ENCODE assay signal across 21 cellular contexts in genomic region chr4:8471211-8471875, GRCh38. TPM values are rescaled to one million over a fixed set of nuclear protein-coding genes. Genes with fewer than 3 reads are reported as not detected.
DNase-seq lines count a peak whose midpoint lies in the region; TF ChIP-seq lines count a peak whose summit lies in the region.
"Had no signal": no experiment of that assay in that cellular context is flagged by ENCODE, and none has a peak within 500 bp of the region (broad histone marks: within the 10 kb centered on the region; RNA-seq: fewer than 3 reads in every experiment).

No MANE protein-coding gene starts in this region.

- H2BK12ac ChIP-seq in trophoblast cell (ENCODE audit: low read length), result peak overlapping the region; percentile 19

- peaks cover 37% of the 10 kb centered on the region for H3K79me1 ChIP-seq in trophoblast cell (ENCODE audit: low read length)

- no peak overlapping the region for H4K12ac ChIP-seq in trophoblast cell (ENCODE audit: low read depth, low read length)

- peak overlapping the region; percentile 58 for H3K14ac ChIP-seq in trophoblast cell (ENCODE audit: low read length)

- H3K4me1 ChIP-seq in breast epithelium (peaks cover 3 to 4% of the 10 kb centered on the region in 2 donors), mesodermal cell (ENCODE audit: control insufficient read depth, insufficient read depth, low read length, poor library complexity, severe bottlenecking) (peaks cover 40% of the 10 kb centered on the region), trophoblast cell (ENCODE audit: control insufficient read depth in 1 of 2, insufficient read depth in 2 of 2, low read length in 2 of 2) (peaks cover 18 to 23% of the 10 kb centered on the region in 2 experiments), vagina (peaks cover 31% of the 10 kb centered on the region), adrenal gland (replicated peaks in 1 of 2) (peaks cover 0 to 5% of the 10 kb centered on the region in 2 donors)

- no peak for DNase-seq in breast epithelium (ENCODE audit: low spot score in 2 of 2)
- DNase-seq in MCF 10A (ENCODE audit: unreplicated experiment), result no peak
- no peak for DNase-seq in trophoblast cell
- DNase-seq in vagina (ENCODE audit: extremely low spot score in 2 of 2), result no peak
- DNase-seq in adrenal gland, result no peak
- DNase-seq in LoVo (ENCODE audit: low spot score), result no peak
- DNase-seq in stimulated activated CD4-positive, alpha-beta T cell treated with anti-CD3 and anti-CD28 coated beads, Interleukin-12 subunit alpha, Interleukin-12 subunit beta, amount 100 ng/mL, for 4 hours, result no peak
- DNase-seq: 8988T; Caco-2; CD4-positive, alpha-beta T cell; DMS53; EL; NCI-H1436; NCI-H1930; NCI-H226; NCI-H524; PC-9 had no signal

- no TSS peak for BruUV-seq in MCF 10A (replicated peaks; lab: Mats Ljungman, UMichigan)

- H3K27ac ChIP-seq in breast epithelium, result peak overlapping the region; percentile 67
- H3K27ac ChIP-seq in mesodermal cell (ENCODE audit: low read depth, low read length, severe bottlenecking), result peak overlapping the region; percentile 94
- peak overlapping the region; percentile 11 for H3K27ac ChIP-seq in trophoblast cell (ENCODE audit: low read depth, low read length)
- peak overlapping the region; percentile 71 for H3K27ac ChIP-seq in vagina
- H3K27ac ChIP-seq in adrenal gland, result no peak overlapping the region
- H3K27ac ChIP-seq: KMS-11 had no signal

- no peak overlapping the region for H3K4me3 Mint-ChIP-seq in MCF 10A (ENCODE audit: unreplicated experiment)
- H3K4me3 Mint-ChIP-seq: B cell; CD4-positive, alpha-beta T cell; GM23338 had no signal

- intact Hi-C loops in breast epithelium (cut with DNase I; ENCODE audit: low total_unique reads), result loop anchor here (5.0 kb wide), 1 partner anchor 116 kb away; no protein-coding TSS in a partner anchor
- intact Hi-C loops in MCF 10A (cut with micrococcal nuclease), result no loop called here
- intact Hi-C loops in vagina (cut with DNase I), result no loop called here
- intact Hi-C loops in adrenal gland (cut with DNase I), result loop anchor here (2.0 to 5.0 kb wide), 2 partner anchors 71 to 121 kb away; partner anchors contain the start of gene CPZ (in 1 of the 2)

- WGBS in mesodermal cell (ENCODE audit: insufficient coverage in 2 of 2), 2 experiments, result 92 to 94% methylated on average over 13 to 18 of the region's 24 CpGs
- WGBS in trophoblast cell (ENCODE audit: extremely low coverage, insufficient coverage, insufficient read length), result no CpG with 5 or more reads among the region's 24 CpGs
- 86 to 88% (median 87%) methylated on average over 21 to 24 of the region's 24 CpGs for WGBS in adrenal gland, 4 donors

- TF ChIP-seq POLR2A in breast epithelium (IDR thresholded peaks at IDR 0.05), result no peak
- no peak for TF ChIP-seq POLR2A in vagina (IDR thresholded peaks at IDR 0.05)
- TF ChIP-seq POLR2A in adrenal gland (IDR thresholded peaks at IDR 0.05), result no peak

- H3K4me2 ChIP-seq in trophoblast cell (ENCODE audit: low read length), result no peak overlapping the region
- H3K4me2 ChIP-seq: GM23338, KMS-11, PC-9 had no signal

- H3K4me3 ChIP-seq in breast epithelium (no peak overlapping the region), mesodermal cell (ENCODE audit: extremely low read depth, insufficient read depth, low read length, poor library complexity, severe bottlenecking) (no peak overlapping the region), trophoblast cell (ENCODE audit: low read depth, low read length) (no peak overlapping the region), vagina (no peak overlapping the region), adrenal gland (no peak overlapping the region)
- H3K4me3 ChIP-seq: GM23338, PC-9 had no signal

- no peaks in the 10 kb centered on the region for H3K27me3 ChIP-seq in breast epithelium
- no peaks in the 10 kb centered on the region for H3K27me3 ChIP-seq in trophoblast cell (ENCODE audit: insufficient read depth, low read length)
- H3K27me3 ChIP-seq in vagina, result no peaks in the 10 kb centered on the region
- H3K27me3 ChIP-seq in adrenal gland, result no peaks in the 10 kb centered on the region

- H2AFZ ChIP-seq in trophoblast cell (ENCODE audit: insufficient read depth, low read length, poor library complexity), result no peak overlapping the region
- H2AFZ ChIP-seq: GM23338, PC-9 had no signal

- POLR2A ChIA-PET in MCF 10A (lab: Yijun Ruan, JAX), result interaction anchor here (0.7 kb wide), 1 partner anchor 1371 kb away, joined by 3 read pairs; no protein-coding TSS in a partner anchor

- no peak overlapping the region for H3K27ac Mint-ChIP-seq in MCF 10A (ENCODE audit: low read depth, unreplicated experiment)
- H3K27ac Mint-ChIP-seq: B cell; CD4-positive, alpha-beta T cell had no signal

- H3K23ac ChIP-seq in trophoblast cell (ENCODE audit: low read length), result no peak overlapping the region

- H3K79me2 ChIP-seq in trophoblast cell (ENCODE audit: control insufficient read depth, insufficient read depth, low read length, poor library complexity), result peaks cover 11% of the 10 kb centered on the region

- TF ChIP-seq CTCF in breast epithelium (IDR thresholded peaks at IDR 0.05) (no peak), MCF 10A (IDR thresholded peaks at IDR 0.05; ENCODE audit: unreplicated experiment) (no peak), vagina (IDR thresholded peaks at IDR 0.05) (no peak), adrenal gland (IDR thresholded peaks at IDR 0.05) (no peak)

- H3K9me3 ChIP-seq in breast epithelium, result no peaks in the 10 kb centered on the region
- H3K9me3 ChIP-seq in mesodermal cell (ENCODE audit: control insufficient read depth, low read length), result no peaks in the 10 kb centered on the region
- H3K9me3 ChIP-seq in trophoblast cell (ENCODE audit: insufficient read depth, low read depth, low read length), result no peaks in the 10 kb centered on the region
- H3K9me3 ChIP-seq in vagina, result no peaks in the 10 kb centered on the region
- no peaks in the 10 kb centered on the region for H3K9me3 ChIP-seq in adrenal gland (replicated peaks in 1 of 3)
- H3K9me3 ChIP-seq: Caco-2 had no signal

- no peak overlapping the region for H4K8ac ChIP-seq in trophoblast cell (ENCODE audit: low read depth, low read length)

- H3K36me3 ChIP-seq in breast epithelium, result no peaks in the 10 kb centered on the region
- H3K36me3 ChIP-seq in mesodermal cell (ENCODE audit: control insufficient read depth, insufficient read depth, low read length), result peaks cover 51% of the 10 kb centered on the region
- H3K36me3 ChIP-seq in trophoblast cell (ENCODE audit: control insufficient read depth in 1 of 2, insufficient read depth in 2 of 2, low read length in 2 of 2), result peaks cover 37 to 38% of the 10 kb centered on the region in 2 experiments
- peaks cover 0 to 20% of the 10 kb centered on the region in 2 donors for H3K36me3 ChIP-seq in vagina
- H3K36me3 ChIP-seq in adrenal gland (replicated peaks in 1 of 2), result peaks cover 0 to 32% of the 10 kb centered on the region in 2 donors

- peak overlapping the region; percentile 67 for H2AK5ac ChIP-seq in trophoblast cell (ENCODE audit: low read length)

- peak overlapping the region; percentile 44 for H2BK120ac ChIP-seq in trophoblast cell (ENCODE audit: insufficient read depth, low read length, poor library complexity)

- peak overlapping the region; percentile 22 for H3K4ac ChIP-seq in trophoblast cell (ENCODE audit: low read depth, low read length)

- peaks cover 44% of the 10 kb centered on the region for H3K36me3 Mint-ChIP-seq in MCF 10A (ENCODE audit: insufficient read depth, unreplicated experiment)

- H3K18ac ChIP-seq in trophoblast cell (ENCODE audit: low read length), result peak overlapping the region; percentile 51

- H3K27me3 Mint-ChIP-seq in MCF 10A (ENCODE audit: insufficient read depth, unreplicated experiment), result no peaks in the 10 kb centered on the region
- H3K27me3 Mint-ChIP-seq: B cell; CD4-positive, alpha-beta T cell had no signal

- no peaks in the 10 kb centered on the region for H3K4me1 Mint-ChIP-seq in MCF 10A (ENCODE audit: insufficient read depth, unreplicated experiment)

- H2BK5ac ChIP-seq in trophoblast cell (ENCODE audit: low read depth, low read length, poor library complexity), result no peak overlapping the region

- no peak overlapping the region for H3K9ac ChIP-seq in trophoblast cell (ENCODE audit: low read length)
- H3K9ac ChIP-seq: KMS-11 had no signal

- H4K91ac ChIP-seq in trophoblast cell (ENCODE audit: low read depth, low read length), result peak overlapping the region; percentile 72

- CTCF ChIA-PET in MCF 10A (lab: Yijun Ruan, JAX), result interaction anchor here (0.6 to 3.4 kb wide), 7 partner anchors 8 to 446 kb away, joined by 3 to 21 read pairs (median 3); partner anchors contain the start of gene CPZ

- H3K9me3 Mint-ChIP-seq in MCF 10A (ENCODE audit: unreplicated experiment), result no peaks in the 10 kb centered on the region
- H3K9me3 Mint-ChIP-seq: CD4-positive, alpha-beta T cell; GM23338 had no signal

RNA-seq across cellular contexts. Expression of gene TRMT44, which starts 30.8 kb away (rescaled TPM):
- 10 to 100 TPM; 24.6 to 47.7 (median 28.2) TPM for total RNA-seq in breast epithelium
- total RNA-seq in MCF 10A (2022), result 23.2 and 24.4 TPM in 2 replicates
- 9.2 TPM for polyA plus RNA-seq in mesodermal cell (2013, experiment 1 of 2)
- polyA plus RNA-seq in mesodermal cell (2013, experiment 2 of 2), result 9.7 TPM
- polyA plus RNA-seq in trophoblast cell (2013), result 16.7 and 17.7 TPM in 2 replicates
- 19.2 TPM for total RNA-seq in vagina
- total RNA-seq in adrenal gland, result 10 to 100 TPM; 10.5 to 26.2 (median 14.9) TPM
- 10 to 100 TPM in 1 of 3 donors, 1 to 10 TPM in 2; 6.0 to 12.9 (median 9.9) TPM for polyA plus RNA-seq in adrenal gland

RNA-seq across cellular contexts. Expression of gene ACOX3, which starts 30.8 kb away (rescaled TPM):
- total RNA-seq in breast epithelium (10 to 100 TPM; 24.0 to 69.4 (median 47.9) TPM), MCF 10A (2022) (17.9 TPM in 2 replicates), vagina (46.9 TPM), adrenal gland (10 to 100 TPM; 24.3 to 44.2 (median 26.3) TPM)
- 15.2 TPM for polyA plus RNA-seq in mesodermal cell (2013, experiment 1 of 2)
- polyA plus RNA-seq in mesodermal cell (2013, experiment 2 of 2), result 13.1 TPM
- polyA plus RNA-seq in trophoblast cell (2013), result 21.5 and 23.3 TPM in 2 replicates
- 10 to 100 TPM; 10.4 to 29.4 (median 27.3) TPM for polyA plus RNA-seq in adrenal gland

Comparison
In these comparisons a context has a peak if more than half of its experiments do, and no peak if none do; other contexts are left out.
1. intact Hi-C loops: an anchor here in breast epithelium (5.0 kb wide) and adrenal gland (2.0 to 5.0 kb wide); none called in MCF 10A and vagina.
2. H3K27ac ChIP-seq: peak in breast epithelium (2 of 2), mesodermal cell (single experiment), trophoblast cell (single experiment) and vagina (single experiment); none in adrenal gland (0 of 5).